ENCODE assay signal across 9 cellular contexts in genomic region chr7:117872565-117873055, GRCh38. TPM values are rescaled to one million over a fixed set of nuclear protein-coding genes. Genes with fewer than 3 reads are reported as not detected.
DNase-seq lines count a peak whose midpoint lies in the region; ATAC-seq, FAIRE-seq and TF ChIP-seq lines count a peak whose summit lies in the region.
"Had no signal": no experiment of that assay in that cellular context is flagged by ENCODE, and none has a peak within 500 bp of the region (broad histone marks: within the 10 kb centered on the region; RNA-seq: fewer than 3 reads in every experiment).

No MANE protein-coding gene starts in this region.

- H3K27me3 ChIP-seq in OCI-LY3 (ENCODE audit: low read depth, low read length): no peaks in the 10 kb centered on the region
- no peaks in the 10 kb centered on the region for H3K27me3 ChIP-seq in esophagus (ENCODE audit: control insufficient read depth in 1 of 2, insufficient read depth in 2 of 2, low read length in 2 of 2)

- no peaks in the 10 kb centered on the region for H3K79me2 ChIP-seq in OCI-LY3 (ENCODE audit: low read length)

- H3K4me2 ChIP-seq in OCI-LY3 (ENCODE audit: low read length): peak overlapping the region; percentile 79

- H3K27ac ChIP-seq in OCI-LY3 (ENCODE audit: low read length) (no peak overlapping the region), esophagus (ENCODE audit: low read depth in 2 of 2, low read length in 1 of 2) (peak overlapping the region; percentile 56 to 71), urinary bladder (ENCODE audit: low read depth) (no peak overlapping the region)

- H3K4me3 ChIP-seq in OCI-LY3 (ENCODE audit: low read length): peak overlapping the region; percentile 78
- peak overlapping the region; percentile 65 to 79 for H3K4me3 ChIP-seq in esophagus (ENCODE audit: low read depth in 1 of 2, low read length in 2 of 2)
- peak overlapping the region; percentile 15 for H3K4me3 ChIP-seq in mucosa of descending colon
- H3K4me3 ChIP-seq in urinary bladder (ENCODE audit: low read depth, low read length): peak overlapping the region; percentile 87

- peaks cover 21% of the 10 kb centered on the region for H3K4me1 ChIP-seq in OCI-LY3 (ENCODE audit: low read length)
- peaks cover 0 to 2% of the 10 kb centered on the region in 2 donors for H3K4me1 ChIP-seq in esophagus (ENCODE audit: control insufficient read depth in 2 of 2, insufficient read depth in 2 of 2, low read length in 1 of 2)
- H3K4me1 ChIP-seq in mucosa of descending colon (ENCODE audit: low read depth): no peaks in the 10 kb centered on the region
- peaks cover 1% of the 10 kb centered on the region for H3K4me1 ChIP-seq in urinary bladder (ENCODE audit: insufficient read depth)

- ATAC-seq in GM18505 (IDR thresholded peaks at IDR 0.05; ENCODE audit: unreplicated experiment): peak; percentile 26
- ATAC-seq in mucosa of descending colon: peak; percentile 57
- ATAC-seq in HG03457 (IDR thresholded peaks at IDR 0.05; ENCODE audit: unreplicated experiment): no peak
- no peak for ATAC-seq in GM21528 (IDR thresholded peaks at IDR 0.05; ENCODE audit: low FRiP score, unreplicated experiment)

- 3 to 4% methylated on average over 27 of the region's 27 CpGs for WGBS in esophagus, 2 donors
- 1% methylated on average over 27 of the region's 27 CpGs for WGBS in urinary bladder

- no peaks in the 10 kb centered on the region for H3K36me3 ChIP-seq in OCI-LY3 (replicated peaks; ENCODE audit: low read depth, low read length)
- H3K36me3 ChIP-seq in esophagus (ENCODE audit: control insufficient read depth in 2 of 2, insufficient read depth in 2 of 2, low read length in 1 of 2): no peaks in the 10 kb centered on the region
- no peaks in the 10 kb centered on the region for H3K36me3 ChIP-seq in mucosa of descending colon (ENCODE audit: low read depth)
- no peaks in the 10 kb centered on the region for H3K36me3 ChIP-seq in urinary bladder (ENCODE audit: insufficient read depth)

- DNase-seq in mucosa of descending colon (peak in 2 of 3 donors; percentile 17 to 30), RCC 7860 (ENCODE audit: low spot score) (no peak)

- H2AFZ ChIP-seq in OCI-LY3 (ENCODE audit: low read depth, low read length): no peak overlapping the region

- H4K20me1 ChIP-seq in OCI-LY3 (ENCODE audit: insufficient read depth, low read length): no peaks in the 10 kb centered on the region

- no peak for TF ChIP-seq CTCF in OCI-LY3 (IDR thresholded peaks at IDR 0.05; ENCODE audit: low read depth, low read length)
- TF ChIP-seq CTCF in mucosa of descending colon (IDR thresholded peaks at IDR 0.05): no peak

- no peak for TF ChIP-seq POLR2A in GM18505 (IDR thresholded peaks at IDR 0.05; ENCODE audit: borderline replicate concordance, extremely low read depth, insufficient read depth, insufficient read length)

- no peak for FAIRE-seq in RCC 7860 (lab: Jason Lieb, UNC)
- FAIRE-seq: K562 had no signal

- H3K9ac ChIP-seq in OCI-LY3 (ENCODE audit: low read length): peak overlapping the region; percentile 51

- H3K9me3 ChIP-seq in OCI-LY3 (ENCODE audit: insufficient read depth, low read length) (no peaks in the 10 kb centered on the region), esophagus (ENCODE audit: control insufficient read depth in 2 of 2, insufficient read depth in 1 of 2, low read depth in 1 of 2, low read length in 1 of 2) (no peaks in the 10 kb centered on the region), mucosa of descending colon (no peaks in the 10 kb centered on the region)

- intact Hi-C loops in mucosa of descending colon (cut with DNase I, micrococcal nuclease): no loop called here

RNA-seq across cellular contexts. Expression of gene CTTNBP2, which starts 0.6 kb away (rescaled TPM):
- polyA plus RNA-seq in esophagus: 10 to 100 TPM; 11.7 to 12.7 TPM
- 1 to 10 TPM; 3.9 to 8.3 (median 7.2) TPM for total RNA-seq in mucosa of descending colon
- 13.1 TPM for total RNA-seq in urinary bladder
- polyA plus RNA-seq in urinary bladder: 6.3 TPM
- polyA plus RNA-seq: K562 had no signal

Comparison
In these comparisons a context has a peak if more than half of its experiments do, and no peak if none do; other contexts are left out.
1. ATAC-seq: peak in GM18505 (single experiment) and mucosa of descending colon (single experiment); none in HG03457 (single experiment) and GM21528 (single experiment).
2. H3K27ac ChIP-seq: peak in esophagus (2 of 2); none in OCI-LY3 (single experiment) and urinary bladder (single experiment).
3. H3K4me3 ChIP-seq: peak in every context shown above with its lines; median percentile 87 in urinary bladder; 78 in OCI-LY3; 72 in esophagus; 15 in mucosa of descending colon.